In genomic region chr15:74460903-74461846, GRCh38 we compare ENCODE assay signal across 1 cellular context.
A peak's percentile ranks its signal among the peaks of the same experiment; 100 is the strongest.
TF ChIP-seq lines count a peak whose summit lies in the region.

TSS of gene UBL7 (minus strand) at chr15:74461160. CDS start at chr15:74458867, 2,293 bp downstream.

TF ChIP-seq in HepG2, 621 proteins besides CTCF, POLR2A, EP300 and RAD21 (continued from another document and continues in another):
- TF ChIP-seq ZGPAT (CRISPR knock-in tag; IDR thresholded peaks at IDR 0.05) (peak; percentile 91), ZNF792 (CRISPR knock-in tag; IDR thresholded peaks at IDR 0.05) (peak; percentile 52), HDAC1 (CRISPR knock-in tag; IDR thresholded peaks at IDR 0.05) (peak; percentile 95), ZNF17 (CRISPR knock-in tag; IDR thresholded peaks at IDR 0.05) (no peak), CHD4 (IDR thresholded peaks at IDR 0.05; ENCODE audit: borderline replicate concordance, low read length) (no peak), ATRX (CRISPR knock-in tag; IDR thresholded peaks at IDR 0.05; ENCODE audit: borderline replicate concordance) (no peak), ZFX (CRISPR knock-in tag; IDR thresholded peaks at IDR 0.05; ENCODE audit: low read depth) (peak; percentile 82), PBX3 (CRISPR knock-in tag; IDR thresholded peaks at IDR 0.05; ENCODE audit: borderline replicate concordance) (0 out of 2 replicates have a peak, but pooled peaks have one; percentile 25), NFE2 (CRISPR knock-in tag; IDR thresholded peaks at IDR 0.05) (no peak), GPN1 (CRISPR knock-in tag; IDR thresholded peaks at IDR 0.05; ENCODE audit: borderline replicate concordance) (no peak), ASH2L (IDR thresholded peaks at IDR 0.05; ENCODE audit: insufficient read length, low read depth, low read length) (peak; percentile 86), TFDP2 (CRISPR knock-in tag; IDR thresholded peaks at IDR 0.05) (peak; percentile 84; the same call in 1 of the 2 replicates), JDP2 (CRISPR knock-in tag; IDR thresholded peaks at IDR 0.05; ENCODE audit: borderline replicate concordance) (no peak), POGZ (CRISPR knock-in tag; IDR thresholded peaks at IDR 0.05) (peak; percentile 67; the same call in 1 of the 2 replicates), ZNF430 (CRISPR knock-in tag; IDR thresholded peaks at IDR 0.05) (peak; percentile 74; the same call in 1 of the 2 replicates), STAT5B (CRISPR knock-in tag; IDR thresholded peaks at IDR 0.05) (no peak), ZNF646 (CRISPR knock-in tag; IDR thresholded peaks at IDR 0.05) (no peak), ZBTB7B (CRISPR knock-in tag; IDR thresholded peaks at IDR 0.05) (peak; percentile 76), RFXAP (CRISPR knock-in tag; IDR thresholded peaks at IDR 0.05; ENCODE audit: borderline replicate concordance) (peak; percentile 70; the same call in 1 of the 2 replicates), ZSCAN20 (CRISPR knock-in tag; IDR thresholded peaks at IDR 0.05; ENCODE audit: borderline replicate concordance) (0 out of 2 replicates have a peak, but pooled peaks have one; percentile 75), MXD1 (CRISPR knock-in tag; IDR thresholded peaks at IDR 0.05) (0 out of 2 replicates have a peak, but pooled peaks have one; percentile 52), ESRRA (CRISPR knock-in tag; IDR thresholded peaks at IDR 0.05; ENCODE audit: low read depth) (peak; percentile 45), ZNF619 (CRISPR knock-in tag; IDR thresholded peaks at IDR 0.05) (0 out of 2 replicates have a peak, but pooled peaks have one; percentile 26), CBX2 (IDR thresholded peaks at IDR 0.05; ENCODE audit: low read depth, low read length) (no peak), CBX2 (CRISPR knock-in tag; IDR thresholded peaks at IDR 0.05; ENCODE audit: low read depth) (no peak; the same call in 1 of the 2 replicates), FOXP1 (IDR thresholded peaks at IDR 0.05) (peak; percentile 61; the same call in 1 of the 2 replicates), FOXP1 (CRISPR knock-in tag; IDR thresholded peaks at IDR 0.05) (peak; percentile 67), SP2 (CRISPR knock-in tag; IDR thresholded peaks at IDR 0.05) (peak; percentile 66), ZNF484 (CRISPR knock-in tag; IDR thresholded peaks at IDR 0.05; ENCODE audit: borderline replicate concordance, low read depth) (no peak), ZNF772 (CRISPR knock-in tag; IDR thresholded peaks at IDR 0.05) (peak; percentile 75), RXRB (CRISPR knock-in tag; IDR thresholded peaks at IDR 0.05; ENCODE audit: borderline replicate concordance) (peak; percentile 83; the same call in 1 of the 2 replicates), ZFP82 (CRISPR knock-in tag; IDR thresholded peaks at IDR 0.05; ENCODE audit: borderline replicate concordance) (peak; percentile 90), KDM3A (CRISPR knock-in tag; IDR thresholded peaks at IDR 0.05; ENCODE audit: low read depth) (peak; percentile 81; the same call in 1 of the 2 replicates), ZXDC (CRISPR knock-in tag; IDR thresholded peaks at IDR 0.05) (0 out of 2 replicates have a peak, but pooled peaks have one; percentile 20), SYNCRIP (IDR thresholded peaks at IDR 0.05; ENCODE audit: insufficient read depth, low read depth, low read length) (no peak), ZNF569 (CRISPR knock-in tag; IDR thresholded peaks at IDR 0.05; ENCODE audit: borderline replicate concordance) (no peak), ELF3 (CRISPR knock-in tag; IDR thresholded peaks at IDR 0.05) (peak; percentile 80), PTBP1 (IDR thresholded peaks at IDR 0.05; ENCODE audit: low read depth, low read length, poor library complexity, severe bottlenecking) (no peak), TARDBP (CRISPR knock-in tag; IDR thresholded peaks at IDR 0.05) (peak; percentile 85; the same call in 1 of the 2 replicates), PRDM10 (CRISPR knock-in tag; IDR thresholded peaks at IDR 0.05; ENCODE audit: low read depth) (peak; percentile 45; the same call in 1 of the 2 replicates), GFI1 (CRISPR knock-in tag; IDR thresholded peaks at IDR 0.05; ENCODE audit: borderline replicate concordance) (peak; percentile 65), THAP9 (CRISPR knock-in tag; IDR thresholded peaks at IDR 0.05; ENCODE audit: borderline replicate concordance) (peak; percentile 85)
